In the genomic region with DNA sequence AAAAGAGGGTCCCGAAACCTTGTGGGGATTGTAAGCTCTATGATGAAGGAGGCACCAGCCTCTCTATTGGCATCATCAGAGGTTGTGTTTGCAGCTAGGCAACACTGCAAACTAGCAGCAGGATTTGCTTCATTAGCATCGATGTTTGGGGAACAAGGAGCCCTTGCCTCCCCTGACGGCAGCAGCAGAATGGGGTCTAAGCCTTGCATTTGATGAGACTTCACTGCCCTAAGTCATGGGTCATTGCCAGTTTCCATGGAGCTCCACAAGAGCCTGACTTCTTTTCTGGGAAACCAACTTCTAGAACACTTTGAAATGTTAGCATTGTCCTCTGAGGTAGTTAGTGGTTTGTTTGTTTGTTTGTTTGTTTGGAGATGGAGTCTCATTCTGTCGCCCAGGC, we compare ENCODE assay signal across 29 cellular contexts.
"Had no signal": no experiment of that assay in that cellular context is flagged by ENCODE, and none has a peak within 500 bp of the region (broad histone marks: within the 10 kb centered on the region; RNA-seq: fewer than 3 reads in every experiment).

No MANE protein-coding gene starts in this region.

- H3K36me3 Mint-ChIP-seq: immature natural killer cell; naive B cell; natural killer cell; stimulated activated effector memory CD8-positive, alpha-beta T cell treated with anti-CD3 and anti-CD28 coated beads, Interleukin-12 subunit alpha, Interleukin-12 subunit beta, amount 100 ng/mL, for 72 hours had no signal

- FAIRE-seq: islet of Langerhans, kidney, small intestine, urothelium cell line had no signal

- DNase-seq: hypothalamus; immature natural killer cell; kidney; left colon; left ventricle myocardium inferior; mesendoderm; naive B cell; natural killer cell; nephron progenitor cell; ovary; retina; right cardiac atrium; sigmoid colon; small intestine; spleen; stimulated activated CD4-positive, alpha-beta T cell treated with anti-CD3 and anti-CD28 coated beads, Interleukin-4, amount 100 ng/mL, for 24 hours; stimulated activated naive CD4-positive, alpha-beta T cell; tibial artery; trophoblast cell; upper lobe of right lung had no signal

- H3K27me3 ChIP-seq: ovary, sigmoid colon, suprapubic skin, tibial artery, upper lobe of right lung had no signal

- H3K9me3 ChIP-seq: ovary, sigmoid colon, suprapubic skin, thoracic aorta, upper lobe of right lung had no signal

- H3K4me1 Mint-ChIP-seq: immature natural killer cell, naive B cell, natural killer cell had no signal

- H3K4me1 ChIP-seq: left ventricle myocardium inferior, sigmoid colon, spleen, suprapubic skin, upper lobe of right lung had no signal

- H3K9me3 Mint-ChIP-seq: natural killer cell; stimulated activated effector memory CD8-positive, alpha-beta T cell treated with anti-CD3 and anti-CD28 coated beads, Interleukin-12 subunit alpha, Interleukin-12 subunit beta, amount 100 ng/mL, for 72 hours had no signal

- H3K4me3 ChIP-seq: left ventricle myocardium inferior, lung, ovary, sigmoid colon, spleen, suprapubic skin, thoracic aorta, tibial artery, upper lobe of right lung had no signal

- H3K36me3 ChIP-seq: left ventricle myocardium inferior, ovary, sigmoid colon, spleen, suprapubic skin, thoracic aorta, tibial artery, upper lobe of right lung had no signal

- H3K4me3 Mint-ChIP-seq: immature natural killer cell; mesothelial cell of epicardium; naive B cell; natural killer cell; nephron progenitor cell; stimulated activated effector memory CD8-positive, alpha-beta T cell treated with anti-CD3 and anti-CD28 coated beads, Interleukin-12 subunit alpha, Interleukin-12 subunit beta, amount 100 ng/mL, for 72 hours; stimulated activated naive CD8-positive, alpha-beta T cell treated with anti-CD3 and anti-CD28 coated beads, Interleukin-15, Interleukin-2, amounts not matched to agents 100 ng/mL and 50 ng/mL, for 24 hours had no signal

- H3K27me3 Mint-ChIP-seq: progenitor cell of endocrine pancreas had no signal

- ATAC-seq: left colon; natural killer cell; right cardiac atrium; stimulated activated effector memory CD8-positive, alpha-beta T cell treated with anti-CD3 and anti-CD28 coated beads, Interleukin-12 subunit alpha, Interleukin-12 subunit beta, amount 100 ng/mL, for 72 hours; upper lobe of right lung had no signal

- H3K27ac ChIP-seq: left ventricle myocardium inferior, ovary, sigmoid colon, spleen, suprapubic skin, thoracic aorta, tibial artery, upper lobe of right lung had no signal

- H3K27ac Mint-ChIP-seq: immature natural killer cell; mesothelial cell of epicardium; naive B cell; natural killer cell; nephron progenitor cell; progenitor cell of endocrine pancreas; stimulated activated effector memory CD8-positive, alpha-beta T cell treated with anti-CD3 and anti-CD28 coated beads, Interleukin-12 subunit alpha, Interleukin-12 subunit beta, amount 100 ng/mL, for 72 hours; stimulated activated naive CD8-positive, alpha-beta T cell treated with anti-CD3 and anti-CD28 coated beads, Interleukin-15, Interleukin-2, amounts not matched to agents 100 ng/mL and 50 ng/mL, for 24 hours had no signal
